ENCODE assay signal across 23 cellular contexts in genomic region chr6:57117801-57118200, GRCh38.
"Had no signal": no experiment of that assay in that cellular context is flagged by ENCODE, and none has a peak within 500 bp of the region (broad histone marks: within the 10 kb centered on the region; RNA-seq: fewer than 3 reads in every experiment).

No MANE protein-coding gene starts in this region.

- H3K4me2 ChIP-seq: smooth muscle cell had no signal

- H3K4me1 ChIP-seq: right lobe of liver, thyroid gland had no signal

- ATAC-seq: mucosa of descending colon; naive thymus-derived CD4-positive, alpha-beta T cell; natural killer cell treated with Interleukin-12 subunit alpha and Interleukin-12 subunit beta and Interleukin-15 and Interleukin-18, amount 100 ng/mL, for 72 hours; right lobe of liver; stimulated activated naive B cell treated with anti-CD40 and anti-IgM and Interleukin-4, amounts not matched to agents 10 μg/mL and 1 μg/mL and 100 μg/mL, for 72 hours; stimulated activated naive CD8-positive, alpha-beta T cell treated with anti-CD3 and anti-CD28 coated beads, Interleukin-15, Interleukin-2, amounts not matched to agents 100 U/mL and 50 U/mL, for 24 hours; upper lobe of right lung had no signal

- FAIRE-seq: urothelium cell line had no signal

- DNase-seq: hypothalamus; immature natural killer cell; islet precursor cell; left ventricle myocardium inferior; midbrain; mucosa of descending colon; naive thymus-derived CD4-positive, alpha-beta T cell; ovary; right lobe of liver; stimulated activated CD4-positive, alpha-beta T cell treated with anti-CD3 and anti-CD28 coated beads, Interleukin-1b, Interleukin-23, amount 100 ng/mL, for 48 hours; stimulated activated CD4-positive, alpha-beta T cell treated with anti-CD3 and anti-CD28 coated beads, Interleukin-4, amount 100 ng/mL, for 1 hour; stimulated activated naive B cell treated with anti-CD40 and anti-IgM and Interleukin-4, amounts not matched to agents 10 μg/mL and 1 μg/mL and 100 μg/mL, for 72 hours; stimulated activated naive CD8-positive, alpha-beta T cell treated with anti-CD3 and anti-CD28 coated beads, Interleukin-15, Interleukin-2, amounts not matched to agents 100 U/mL and 50 U/mL, for 24 hours; stomach; testis; thyroid gland; transverse colon; upper lobe of right lung had no signal

- H3K27me3 ChIP-seq: ovary, right atrium auricular region, right lobe of liver, stomach, testis, thyroid gland, transverse colon, upper lobe of right lung had no signal

- H3K9me3 ChIP-seq: left ventricle myocardium inferior, mucosa of descending colon, ovary, right atrium auricular region, right lobe of liver, stomach, testis, thyroid gland, transverse colon, upper lobe of right lung had no signal

- H3K36me3 ChIP-seq: left ventricle myocardium inferior, ovary, right atrium auricular region, right lobe of liver, thyroid gland, upper lobe of right lung had no signal

- H3K4me3 ChIP-seq: left ventricle myocardium inferior, lung, mucosa of descending colon, ovary, right atrium auricular region, right lobe of liver, smooth muscle cell, stomach, testis, thyroid gland, transverse colon, upper lobe of right lung had no signal

- H3K27ac ChIP-seq: left ventricle myocardium inferior, ovary, right atrium auricular region, right lobe of liver, stomach, testis, thyroid gland, transverse colon, upper lobe of right lung had no signal
